Comparison of ENCODE assay signal across 8 cellular contexts in the genomic region with DNA sequence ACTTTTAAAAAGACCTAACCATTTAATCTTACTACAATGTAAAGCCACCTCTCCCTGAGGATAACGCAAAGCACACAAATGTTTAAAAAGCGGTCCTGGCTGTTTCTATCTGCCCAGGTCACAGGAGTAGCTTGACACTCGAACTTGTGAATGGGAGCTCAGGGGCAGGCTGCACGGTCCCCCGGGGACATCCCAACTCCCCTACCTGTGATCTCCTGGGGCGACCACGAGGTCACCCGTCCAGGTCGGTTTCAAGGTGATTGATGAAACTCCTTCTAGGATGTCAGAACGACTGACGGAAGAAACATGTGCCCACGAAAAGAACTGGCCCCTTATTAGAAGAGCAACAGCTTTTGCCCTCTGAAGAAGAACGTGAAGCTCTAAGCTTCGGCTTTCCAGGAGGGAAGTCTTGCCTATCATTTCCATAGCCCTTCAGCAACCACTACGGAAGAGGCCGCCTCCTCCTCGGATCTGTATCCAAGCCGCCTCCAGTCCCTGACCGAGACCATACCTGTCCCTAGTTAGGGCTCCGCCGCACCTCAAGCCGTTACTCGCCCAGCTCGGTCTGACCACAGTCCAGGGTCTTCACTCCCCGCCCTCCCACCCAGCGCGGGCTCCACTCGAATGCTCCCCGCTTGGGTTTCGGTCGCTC. TPM values are rescaled to one million over a fixed set of nuclear protein-coding genes. Genes with fewer than 3 reads are reported as not detected.
A peak's percentile ranks its signal among the peaks of the same experiment; 100 is the strongest.
DNase-seq lines count a peak whose midpoint lies in the region; ATAC-seq and TF ChIP-seq lines count a peak whose summit lies in the region.

No MANE protein-coding gene starts in this region.

- H3K4me3 Mint-ChIP-seq in Calu3 (ENCODE audit: low read depth, unreplicated experiment) (peak overlapping the region; percentile 87), natural killer cell (peak overlapping the region; percentile 100)

- no peaks in the 10 kb centered on the region for H3K36me3 ChIP-seq in endocrine pancreas (ENCODE audit: control insufficient read depth, insufficient read depth, low read length)

- DNase-seq in Calu3 (peak; percentile 24), natural killer cell (peak; percentile 26), SIG-M5 (lab: John Stamatoyannopoulos, UW) (no peak)

- intact Hi-C loops in Calu3 (cut with micrococcal nuclease; ENCODE audit: unreplicated experiment) (loop anchor here (1.0 kb wide), 1 partner anchor 36 kb away; no protein-coding TSS in a partner anchor), natural killer cell (cut with micrococcal nuclease) (no loop called here)

- CTCF ChIA-PET in Calu3 (lab: Charles Lee), result interaction anchor here (0.5 to 1.6 kb wide), 7 partner anchors 30 to 1885 kb away, joined by 3 to 9 read pairs (median 6); a partner anchor contains a TSS

- H3K4me1 ChIP-seq in endocrine pancreas (ENCODE audit: control insufficient read depth, insufficient read depth, low read length), result peaks cover 5% of the 10 kb centered on the region

- no peak for TF ChIP-seq CTCF in Calu3 (IDR thresholded peaks at IDR 0.05; ENCODE audit: unreplicated experiment)
- TF ChIP-seq CTCF in WI38 (IDR thresholded peaks at IDR 0.05; ENCODE audit: low read depth, low read length), result no peak
- no peak for TF ChIP-seq CTCF in natural killer cell (IDR thresholded peaks at IDR 0.05)

- H3K36me3 Mint-ChIP-seq in Calu3 (ENCODE audit: insufficient read depth, unreplicated experiment), result peaks cover 60% of the 10 kb centered on the region
- H3K36me3 Mint-ChIP-seq in natural killer cell, result peaks cover 7% of the 10 kb centered on the region

- H3K27me3 Mint-ChIP-seq in Calu3 (ENCODE audit: unreplicated experiment), result peaks cover 23% of the 10 kb centered on the region
- no peaks in the 10 kb centered on the region for H3K27me3 Mint-ChIP-seq in natural killer cell (ENCODE audit: low read depth in 2 of 2)

- peak overlapping the region; percentile 96 for H3K4me3 ChIP-seq in WI38 (ENCODE audit: low read depth, low read length)
- peak overlapping the region; percentile 98 for H3K4me3 ChIP-seq in endocrine pancreas (ENCODE audit: control insufficient read depth, insufficient read depth, low read length)

- H3K9me3 ChIP-seq in endocrine pancreas (ENCODE audit: control insufficient read depth, low read length), result no peaks in the 10 kb centered on the region

- no peaks in the 10 kb centered on the region for H3K9me3 Mint-ChIP-seq in Calu3 (ENCODE audit: low read depth, unreplicated experiment)
- H3K9me3 Mint-ChIP-seq in natural killer cell, result no peaks in the 10 kb centered on the region

- H3K4me1 Mint-ChIP-seq in Calu3 (ENCODE audit: low read depth, unreplicated experiment) (peaks cover 7% of the 10 kb centered on the region), natural killer cell (peaks cover 18 to 19% of the 10 kb centered on the region in 2 donors)

- H3K9ac ChIP-seq in endocrine pancreas (ENCODE audit: control insufficient read depth, insufficient read depth, low read length), result peak overlapping the region; percentile 85

- peak; percentile 6 for ATAC-seq in HG02981 (IDR thresholded peaks at IDR 0.05; ENCODE audit: unreplicated experiment)
- no peak for ATAC-seq in natural killer cell
- ATAC-seq in HG03469 (IDR thresholded peaks at IDR 0.05; ENCODE audit: unreplicated experiment), result no peak
- ATAC-seq in GM19467 (IDR thresholded peaks at IDR 0.05; ENCODE audit: unreplicated experiment), result no peak

- BruUV-seq in Calu3 (replicated peaks; lab: Mats Ljungman, UMichigan), result no TSS peak

- H3K27ac Mint-ChIP-seq in Calu3 (ENCODE audit: unreplicated experiment), result peak overlapping the region; percentile 98
- H3K27ac Mint-ChIP-seq in natural killer cell, result peak overlapping the region; percentile 99 to 100

- no peaks in the 10 kb centered on the region for H3K27me3 ChIP-seq in endocrine pancreas (ENCODE audit: control insufficient read depth, insufficient read depth, low read length)

RNA-seq across cellular contexts. Expression of gene CYCS, which starts 0.4 kb away (rescaled TPM):
- total RNA-seq in Calu3 (2022), result 258 and 276 TPM in 2 replicates
- total RNA-seq in natural killer cell, result 100 to 1,000 TPM; 124 to 197 (median 167) TPM
